8 cellular contexts compared by ENCODE assay signal in genomic region chr13:38358703-38359102, GRCh38.
"Had no signal": no experiment of that assay in that cellular context is flagged by ENCODE, and none has a peak within 500 bp of the region (broad histone marks: within the 10 kb centered on the region; RNA-seq: fewer than 3 reads in every experiment).

No MANE protein-coding gene starts in this region.

- DNase-seq: GOT3, H7, HFFc6 had no signal

- H3K9me3 Mint-ChIP-seq: HFFc6, IgD-negative memory B cell had no signal

- H3K27ac Mint-ChIP-seq: HFFc6, IgD-negative memory B cell had no signal

- H3K4me3 Mint-ChIP-seq: HFFc6, IgD-negative memory B cell had no signal

- H3K4me1 ChIP-seq: HAP-1 had no signal

- H3K27me3 Mint-ChIP-seq: IgD-negative memory B cell had no signal

- H3K27ac ChIP-seq: HL-60 had no signal

- H3K9me3 ChIP-seq: HAP-1 had no signal

- H3K4me3 ChIP-seq: HAP-1 had no signal

- ATAC-seq: HCT116, HepG2 had no signal
